Comparison of ENCODE assay signal across 1 cellular context in the genomic region with DNA sequence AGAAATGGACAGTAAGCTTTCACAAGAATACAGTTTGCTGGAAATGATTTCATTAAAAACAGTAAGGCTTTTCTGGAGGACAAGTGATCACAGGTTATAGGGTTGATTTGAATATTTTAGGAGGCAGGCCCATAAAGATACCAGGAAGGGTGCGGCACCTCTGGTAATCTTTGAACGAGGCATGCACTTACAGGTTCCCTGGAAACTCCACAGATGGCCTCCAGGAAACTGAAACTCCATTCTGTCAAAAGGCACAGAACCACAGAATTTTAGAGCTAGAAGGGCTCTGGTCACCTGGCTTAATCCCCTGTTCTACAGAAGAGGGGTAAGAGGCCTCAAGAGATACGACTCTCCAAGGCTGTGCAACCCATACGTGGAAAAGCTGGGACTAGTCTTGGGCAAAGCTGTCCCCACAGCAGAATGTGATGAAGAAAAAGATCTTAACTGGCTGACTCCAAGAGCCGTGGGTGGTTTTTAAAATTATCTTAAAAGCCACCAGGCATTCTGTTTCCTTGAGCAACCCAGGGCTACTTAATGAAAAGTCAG.
TF ChIP-seq lines count a peak whose summit lies in the region.

No MANE protein-coding gene starts in this region.

TF ChIP-seq in GM12878, 131 proteins besides CTCF, POLR2A, EP300 and RAD21:
- no peak for TF ChIP-seq POLR2AphosphoS5 (IDR thresholded peaks at IDR 0.05; ENCODE audit: low read length)
- no peak for TF ChIP-seq NR2C2 (IDR thresholded peaks at IDR 0.05; ENCODE audit: borderline replicate concordance, control insufficient read depth, insufficient read length, low read depth)
- no peak for TF ChIP-seq MYB (IDR thresholded peaks at IDR 0.05; ENCODE audit: borderline replicate concordance, low read depth, low read length)
- no peak for TF ChIP-seq STAT1 (conservative IDR thresholded peaks at IDR 0.05)
- no peak for TF ChIP-seq BCL11A (IDR thresholded peaks at IDR 0.05; ENCODE audit: low read depth, low read length)
- no peak for TF ChIP-seq IKZF1 (conservative IDR thresholded peaks at IDR 0.05)
- no peak for TF ChIP-seq CBX3 (IDR thresholded peaks at IDR 0.05; ENCODE audit: borderline replicate concordance, low read depth)
- TF ChIP-seq, protein P1, sequence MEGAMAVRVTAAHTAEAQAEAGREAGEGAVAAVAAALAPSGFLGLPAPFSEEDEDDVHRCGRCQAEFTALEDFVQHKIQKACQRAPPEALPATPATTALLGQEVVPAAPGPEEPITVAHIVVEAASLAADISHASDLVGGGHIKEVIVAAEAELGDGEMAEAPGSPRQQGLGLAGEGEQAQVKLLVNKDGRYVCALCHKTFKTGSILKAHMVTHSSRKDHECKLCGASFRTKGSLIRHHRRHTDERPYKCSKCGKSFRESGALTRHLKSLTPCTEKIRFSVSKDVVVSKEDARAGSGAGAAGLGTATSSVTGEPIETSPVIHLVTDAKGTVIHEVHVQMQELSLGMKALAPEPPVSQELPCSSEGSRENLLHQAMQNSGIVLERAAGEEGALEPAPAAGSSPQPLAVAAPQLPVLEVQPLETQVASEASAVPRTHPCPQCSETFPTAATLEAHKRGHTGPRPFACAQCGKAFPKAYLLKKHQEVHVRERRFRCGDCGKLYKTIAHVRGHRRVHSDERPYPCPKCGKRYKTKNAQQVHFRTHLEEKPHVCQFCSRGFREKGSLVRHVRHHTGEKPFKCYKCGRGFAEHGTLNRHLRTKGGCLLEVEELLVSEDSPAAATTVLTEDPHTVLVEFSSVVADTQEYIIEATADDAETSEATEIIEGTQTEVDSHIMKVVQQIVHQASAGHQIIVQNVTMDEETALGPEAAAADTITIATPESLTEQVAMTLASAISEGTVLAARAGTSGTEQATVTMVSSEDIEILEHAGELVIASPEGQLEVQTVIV (IDR thresholded peaks at IDR 0.05; ENCODE audit: borderline replicate concordance, partially characterized antibody) = no peak
- TF ChIP-seq, protein P2, sequence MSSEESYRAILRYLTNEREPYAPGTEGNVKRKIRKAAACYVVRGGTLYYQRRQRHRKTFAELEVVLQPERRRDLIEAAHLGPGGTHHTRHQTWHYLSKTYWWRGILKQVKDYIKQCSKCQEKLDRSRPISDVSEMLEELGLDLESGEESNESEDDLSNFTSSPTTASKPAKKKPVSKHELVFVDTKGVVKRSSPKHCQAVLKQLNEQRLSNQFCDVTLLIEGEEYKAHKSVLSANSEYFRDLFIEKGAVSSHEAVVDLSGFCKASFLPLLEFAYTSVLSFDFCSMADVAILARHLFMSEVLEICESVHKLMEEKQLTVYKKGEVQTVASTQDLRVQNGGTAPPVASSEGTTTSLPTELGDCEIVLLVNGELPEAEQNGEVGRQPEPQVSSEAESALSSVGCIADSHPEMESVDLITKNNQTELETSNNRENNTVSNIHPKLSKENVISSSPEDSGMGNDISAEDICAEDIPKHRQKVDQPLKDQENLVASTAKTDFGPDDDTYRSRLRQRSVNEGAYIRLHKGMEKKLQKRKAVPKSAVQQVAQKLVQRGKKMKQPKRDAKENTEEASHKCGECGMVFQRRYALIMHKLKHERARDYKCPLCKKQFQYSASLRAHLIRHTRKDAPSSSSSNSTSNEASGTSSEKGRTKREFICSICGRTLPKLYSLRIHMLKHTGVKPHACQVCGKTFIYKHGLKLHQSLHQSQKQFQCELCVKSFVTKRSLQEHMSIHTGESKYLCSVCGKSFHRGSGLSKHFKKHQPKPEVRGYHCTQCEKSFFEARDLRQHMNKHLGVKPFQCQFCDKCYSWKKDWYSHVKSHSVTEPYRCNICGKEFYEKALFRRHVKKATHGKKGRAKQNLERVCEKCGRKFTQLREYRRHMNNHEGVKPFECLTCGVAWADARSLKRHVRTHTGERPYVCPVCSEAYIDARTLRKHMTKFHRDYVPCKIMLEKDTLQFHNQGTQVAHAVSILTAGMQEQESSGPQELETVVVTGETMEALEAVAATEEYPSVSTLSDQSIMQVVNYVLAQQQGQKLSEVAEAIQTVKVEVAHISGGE (CRISPR knock-in tag; IDR thresholded peaks at IDR 0.05) = no peak
- TF ChIP-seq, protein P3, sequence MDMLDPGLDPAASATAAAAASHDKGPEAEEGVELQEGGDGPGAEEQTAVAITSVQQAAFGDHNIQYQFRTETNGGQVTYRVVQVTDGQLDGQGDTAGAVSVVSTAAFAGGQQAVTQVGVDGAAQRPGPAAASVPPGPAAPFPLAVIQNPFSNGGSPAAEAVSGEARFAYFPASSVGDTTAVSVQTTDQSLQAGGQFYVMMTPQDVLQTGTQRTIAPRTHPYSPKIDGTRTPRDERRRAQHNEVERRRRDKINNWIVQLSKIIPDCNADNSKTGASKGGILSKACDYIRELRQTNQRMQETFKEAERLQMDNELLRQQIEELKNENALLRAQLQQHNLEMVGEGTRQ (IDR thresholded peaks at IDR 0.05; ENCODE audit: borderline replicate concordance, low read depth, low read length) = no peak
- no peak for TF ChIP-seq ZBED1 (IDR thresholded peaks at IDR 0.05; ENCODE audit: borderline replicate concordance)
- TF ChIP-seq TCF3 (IDR thresholded peaks at IDR 0.05; ENCODE audit: borderline replicate concordance, insufficient read depth, low read depth, low read length) = no peak
- no peak for TF ChIP-seq FOXK2 (IDR thresholded peaks at IDR 0.05)
- no peak for TF ChIP-seq DPF2 (IDR thresholded peaks at IDR 0.05)
- TF ChIP-seq STAT3 (IDR thresholded peaks at IDR 0.05; ENCODE audit: low read depth, low read length) = no peak
- TF ChIP-seq, protein P4, sequence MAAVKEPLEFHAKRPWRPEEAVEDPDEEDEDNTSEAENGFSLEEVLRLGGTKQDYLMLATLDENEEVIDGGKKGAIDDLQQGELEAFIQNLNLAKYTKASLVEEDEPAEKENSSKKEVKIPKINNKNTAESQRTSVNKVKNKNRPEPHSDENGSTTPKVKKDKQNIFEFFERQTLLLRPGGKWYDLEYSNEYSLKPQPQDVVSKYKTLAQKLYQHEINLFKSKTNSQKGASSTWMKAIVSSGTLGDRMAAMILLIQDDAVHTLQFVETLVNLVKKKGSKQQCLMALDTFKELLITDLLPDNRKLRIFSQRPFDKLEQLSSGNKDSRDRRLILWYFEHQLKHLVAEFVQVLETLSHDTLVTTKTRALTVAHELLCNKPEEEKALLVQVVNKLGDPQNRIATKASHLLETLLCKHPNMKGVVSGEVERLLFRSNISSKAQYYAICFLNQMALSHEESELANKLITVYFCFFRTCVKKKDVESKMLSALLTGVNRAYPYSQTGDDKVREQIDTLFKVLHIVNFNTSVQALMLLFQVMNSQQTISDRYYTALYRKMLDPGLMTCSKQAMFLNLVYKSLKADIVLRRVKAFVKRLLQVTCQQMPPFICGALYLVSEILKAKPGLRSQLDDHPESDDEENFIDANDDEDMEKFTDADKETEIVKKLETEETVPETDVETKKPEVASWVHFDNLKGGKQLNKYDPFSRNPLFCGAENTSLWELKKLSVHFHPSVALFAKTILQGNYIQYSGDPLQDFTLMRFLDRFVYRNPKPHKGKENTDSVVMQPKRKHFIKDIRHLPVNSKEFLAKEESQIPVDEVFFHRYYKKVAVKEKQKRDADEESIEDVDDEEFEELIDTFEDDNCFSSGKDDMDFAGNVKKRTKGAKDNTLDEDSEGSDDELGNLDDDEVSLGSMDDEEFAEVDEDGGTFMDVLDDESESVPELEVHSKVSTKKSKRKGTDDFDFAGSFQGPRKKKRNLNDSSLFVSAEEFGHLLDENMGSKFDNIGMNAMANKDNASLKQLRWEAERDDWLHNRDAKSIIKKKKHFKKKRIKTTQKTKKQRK (IDR thresholded peaks at IDR 0.05; ENCODE audit: low read depth, low read length) = no peak
TF ChIP-seq in GM12878: peak in this region for 0.
